In the genomic region with DNA sequence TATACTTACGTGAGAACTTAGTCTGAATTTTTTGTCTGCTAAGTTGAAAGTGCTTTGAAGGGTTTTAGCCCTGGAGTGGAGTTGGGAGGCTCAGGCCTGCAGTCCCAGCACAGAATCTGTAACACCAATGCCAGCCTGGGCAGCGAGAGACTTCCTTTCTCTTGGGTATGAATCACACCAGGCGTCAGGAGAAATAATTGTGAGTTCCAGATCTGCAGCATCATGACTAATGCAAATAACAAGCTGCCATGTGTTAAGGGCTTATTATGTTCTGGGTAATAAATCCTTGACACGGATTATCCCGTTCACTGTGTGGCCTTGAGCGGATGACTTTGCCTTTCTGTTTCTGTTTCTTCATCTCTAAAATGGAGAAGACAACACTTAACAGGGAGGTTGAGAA, we compare ENCODE assay signal across 17 cellular contexts.
DNase-seq lines count a peak whose midpoint lies in the region; ATAC-seq and TF ChIP-seq lines count a peak whose summit lies in the region.
"Had no signal": no experiment of that assay in that cellular context is flagged by ENCODE, and none has a peak within 500 bp of the region (broad histone marks: within the 10 kb centered on the region; RNA-seq: fewer than 3 reads in every experiment).

No MANE protein-coding gene starts in this region.

- peaks cover 22% of the 10 kb centered on the region for H3K36me3 Mint-ChIP-seq in glutamatergic neuron (ENCODE audit: unreplicated experiment)
- H3K36me3 Mint-ChIP-seq: CD14-positive monocyte had no signal

- H3K27me3 Mint-ChIP-seq in glutamatergic neuron (ENCODE audit: unreplicated experiment) = peaks cover 5% of the 10 kb centered on the region
- H3K27me3 Mint-ChIP-seq: central memory CD8-positive, alpha-beta T cell; stimulated activated naive CD8-positive, alpha-beta T cell treated with anti-CD3 and anti-CD28 coated beads, Interleukin-15, Interleukin-2, amounts not matched to agents 100 ng/mL and 50 ng/mL, for 24 hours had no signal

- H3K27ac ChIP-seq in epithelial cell of prostate = peak overlapping the region; percentile 91
- H3K27ac ChIP-seq in parathyroid adenoma = no peak overlapping the region
- H3K27ac ChIP-seq: left ventricle myocardium inferior, neutrophil had no signal

- in situ Hi-C loops in KBM-7 (cut with MboI; ENCODE audit: low pct_unique_long_range_greater_than_20kb, low sequenced_read_pairs) = no loop called here

- no peak overlapping the region for H3K27ac Mint-ChIP-seq in glutamatergic neuron (ENCODE audit: unreplicated experiment)
- H3K27ac Mint-ChIP-seq: CD14-positive monocyte; stimulated activated naive CD8-positive, alpha-beta T cell treated with anti-CD3 and anti-CD28 coated beads, Interleukin-15, Interleukin-2, amounts not matched to agents 100 ng/mL and 50 ng/mL, for 24 hours; T-helper 1 cell treated with Interleukin-12 subunit alpha and Interleukin-12 subunit beta and Interleukin-4 antibody, amounts not matched to agents 30 μg/mL and 1 μg/mL, for 36 hours had no signal

- H3K27me3 ChIP-seq in parathyroid adenoma (ENCODE audit: control insufficient read depth, insufficient read depth, low read length) = no peaks in the 10 kb centered on the region
- H3K27me3 ChIP-seq: neutrophil had no signal

- DNase-seq in DMS 273 treated with DMSO at 0.1 percent for 48 hours (lab: John Stamatoyannopoulos, UW) = peak; percentile 61
- DNase-seq in NCI-H226 = peak; percentile 26
- peak; percentile 95 for DNase-seq in epithelial cell of prostate (ENCODE audit: low read depth, low spot score)
- DNase-seq in epidermal melanocyte (ENCODE audit: insufficient read length, low spot score) = no peak
- DNase-seq in glutamatergic neuron = no peak
- no peak for DNase-seq in KBM-7
- DNase-seq: activated CD4-positive, alpha-beta T cell treated with anti-CD3 and anti-CD28 coated beads, Interleukin-2, amount 50 U/mL, for 48 hours; left ventricle myocardium inferior; NCI-H146; stimulated activated CD4-positive, alpha-beta T cell treated with anti-CD3 and anti-CD28 coated beads, Interleukin-4, amount 100 ng/mL, for 1 hour had no signal

- no peak for TF ChIP-seq CTCF in parathyroid adenoma (IDR thresholded peaks at IDR 0.05)
- no peak for TF ChIP-seq CTCF in glutamatergic neuron (IDR thresholded peaks at IDR 0.05; ENCODE audit: partially characterized antibody, unreplicated experiment)

- peaks cover 15% of the 10 kb centered on the region for H3K9me3 Mint-ChIP-seq in glutamatergic neuron (ENCODE audit: unreplicated experiment)

- H3K9me3 ChIP-seq in parathyroid adenoma (ENCODE audit: control insufficient read depth, low read length) = no peaks in the 10 kb centered on the region

- no peak overlapping the region for H3K4me3 ChIP-seq in parathyroid adenoma (ENCODE audit: low read depth, low read length)
- H3K4me3 ChIP-seq: left ventricle myocardium inferior had no signal

- H3K9ac ChIP-seq in parathyroid adenoma = no peak overlapping the region

- H3K4me1 ChIP-seq in parathyroid adenoma = peaks cover 9% of the 10 kb centered on the region
- H3K4me1 ChIP-seq: left ventricle myocardium inferior had no signal

- peak overlapping the region; percentile 7 for H3K4me2 ChIP-seq in parathyroid adenoma (ENCODE audit: low read length)

- no peaks in the 10 kb centered on the region for H3K4me1 Mint-ChIP-seq in glutamatergic neuron (ENCODE audit: low read depth, unreplicated experiment)

- H2AFZ ChIP-seq in parathyroid adenoma = no peak overlapping the region

- ATAC-seq in GM21423 (IDR thresholded peaks at IDR 0.05; ENCODE audit: unreplicated experiment) = no peak

- no peak overlapping the region for H3K4me3 Mint-ChIP-seq in glutamatergic neuron (ENCODE audit: unreplicated experiment)
- H3K4me3 Mint-ChIP-seq: CD14-positive monocyte; central memory CD8-positive, alpha-beta T cell; stimulated activated naive CD8-positive, alpha-beta T cell treated with anti-CD3 and anti-CD28 coated beads, Interleukin-15, Interleukin-2, amounts not matched to agents 100 ng/mL and 50 ng/mL, for 24 hours; T-helper 1 cell treated with Interleukin-12 subunit alpha and Interleukin-12 subunit beta and Interleukin-4 antibody, amounts not matched to agents 30 μg/mL and 1 μg/mL, for 36 hours had no signal

- peaks cover 7% of the 10 kb centered on the region for H3K79me2 ChIP-seq in parathyroid adenoma

- H3K36me3 ChIP-seq in parathyroid adenoma (ENCODE audit: control insufficient read depth, insufficient read depth, low read length) = no peaks in the 10 kb centered on the region
- H3K36me3 ChIP-seq: left ventricle myocardium inferior, neutrophil had no signal

Comparison
In these comparisons a context has a peak if more than half of its experiments do, and no peak if none do; other contexts are left out.
1. DNase-seq: peak in DMS 273 treated with DMSO at 0.1 percent for 48 hours (single experiment), NCI-H226 (single experiment) and epithelial cell of prostate (single experiment); none in epidermal melanocyte (single experiment), glutamatergic neuron (single experiment) and KBM-7 (single experiment).